In genomic region chr7:36671432-36671829, GRCh38 we compare ENCODE assay signal across 10 cellular contexts.
"Had no signal": no experiment of that assay in that cellular context is flagged by ENCODE, and none has a peak within 500 bp of the region (broad histone marks: within the 10 kb centered on the region; RNA-seq: fewer than 3 reads in every experiment).

No MANE protein-coding gene starts in this region.

- H3K27ac ChIP-seq: breast epithelium, colonic mucosa, esophagus squamous epithelium, gastrocnemius medialis, thyroid gland had no signal

- H3K27ac Mint-ChIP-seq: activated naive CD4-positive, alpha-beta T cell treated with anti-CD3 and anti-CD28 coated beads for 36 hours; nephron progenitor cell; T-helper 17 cell had no signal

- H3K9me3 ChIP-seq: breast epithelium, colonic mucosa, esophagus squamous epithelium, gastrocnemius medialis, thyroid gland had no signal

- H3K36me3 ChIP-seq: breast epithelium, colonic mucosa, esophagus squamous epithelium, gastrocnemius medialis, thyroid gland had no signal

- H3K4me3 ChIP-seq: breast epithelium, colonic mucosa, esophagus squamous epithelium, gastrocnemius medialis, thyroid gland had no signal

- H3K4me1 ChIP-seq: breast epithelium, colonic mucosa, gastrocnemius medialis, thyroid gland had no signal

- H3K4me3 Mint-ChIP-seq: activated naive CD4-positive, alpha-beta T cell treated with anti-CD3 and anti-CD28 coated beads for 36 hours; activated T-cell treated with anti-CD3 and anti-CD28 coated beads, Interleukin-2, amount 50 U/mL, for 4 hours; nephron progenitor cell; T-helper 17 cell had no signal

- ATAC-seq: gastrocnemius medialis had no signal

- H3K27me3 ChIP-seq: breast epithelium, colonic mucosa, gastrocnemius medialis, thyroid gland had no signal

- H3K9me3 Mint-ChIP-seq: activated naive CD4-positive, alpha-beta T cell treated with anti-CD3 and anti-CD28 coated beads for 36 hours; activated T-cell treated with anti-CD3 and anti-CD28 coated beads, Interleukin-2, amount 50 U/mL, for 4 hours; nephron progenitor cell had no signal

- DNase-seq: left ventricle myocardium superior had no signal
